In genomic region chr22:39068033-39068785, GRCh38 we compare ENCODE assay signal across 17 cellular contexts. TPM values are rescaled to one million over a fixed set of nuclear protein-coding genes. Genes with fewer than 3 reads are reported as not detected.
DNase-seq lines count a peak whose midpoint lies in the region; ATAC-seq, FAIRE-seq and TF ChIP-seq lines count a peak whose summit lies in the region.
"Had no signal": no experiment of that assay in that cellular context is flagged by ENCODE, and none has a peak within 500 bp of the region (broad histone marks: within the 10 kb centered on the region; RNA-seq: fewer than 3 reads in every experiment).

No MANE protein-coding gene starts in this region.

- H3K4me1 ChIP-seq in BE2C = no peaks in the 10 kb centered on the region
- H3K4me1 ChIP-seq: colonic mucosa, upper lobe of right lung had no signal

- ATAC-seq in HG03095 (IDR thresholded peaks at IDR 0.05; ENCODE audit: unreplicated experiment) (no peak), left colon (no peak)
- ATAC-seq: heart left ventricle, HepG2, upper lobe of right lung had no signal

- H3K9me3 ChIP-seq in BE2C = no peaks in the 10 kb centered on the region
- H3K9me3 ChIP-seq: colonic mucosa, heart left ventricle, Peyer's patch, upper lobe of right lung had no signal

- 0 out of 2 replicates have a peak, but pooled peaks have one; percentile 13 for TF ChIP-seq CTCF in BE2C (IDR thresholded peaks at IDR 0.05; ENCODE audit: low read depth, low read length)
- peak; percentile 2 for TF ChIP-seq CTCF in brain microvascular endothelial cell (IDR thresholded peaks at IDR 0.05; ENCODE audit: low read depth, low read length, missing control alignments)

- H3K36me3 ChIP-seq in BE2C (no peaks in the 10 kb centered on the region), brain microvascular endothelial cell (replicated peaks) (no peaks in the 10 kb centered on the region)
- H3K36me3 ChIP-seq: colonic mucosa, heart left ventricle, Peyer's patch, upper lobe of right lung had no signal

- in situ Hi-C loops in brain microvascular endothelial cell (cut with HindIII; ENCODE audit: low pct_ligation_motif_present, low sequenced_read_pairs) = no loop called here

- no peak overlapping the region for H3K27ac ChIP-seq in brain microvascular endothelial cell
- H3K27ac ChIP-seq: colonic mucosa, heart left ventricle, upper lobe of right lung had no signal

- H3K4me3 ChIP-seq in BE2C (ENCODE audit: low read depth, low read length) (no peak overlapping the region), brain microvascular endothelial cell (ENCODE audit: low read depth, low read length) (no peak overlapping the region)
- H3K4me3 ChIP-seq: colonic mucosa, heart left ventricle, upper lobe of right lung had no signal

- H3K27me3 ChIP-seq in BE2C (no peaks in the 10 kb centered on the region), brain microvascular endothelial cell (replicated peaks) (no peaks in the 10 kb centered on the region)
- H3K27me3 ChIP-seq: colonic mucosa, heart left ventricle, Peyer's patch, upper lobe of right lung had no signal

- intact Hi-C loops in left colon (cut with DNase I, micrococcal nuclease) = no loop called here

- peak; percentile 84 for FAIRE-seq in GM19239 (lab: Jason Lieb, UNC)
- FAIRE-seq: D721Med, HepG2 had no signal

- DNase-seq in BE2C = no peak
- no peak for DNase-seq in GM19239 (ENCODE audit: insufficient read length, low spot score)
- DNase-seq in brain microvascular endothelial cell = no peak
- DNase-seq in left colon = no peak
- DNase-seq in nucleus accumbens (lab: John Stamatoyannopoulos, UW) = no peak
- DNase-seq: activated CD4-positive, CD25-positive, alpha-beta regulatory T cell treated with anti-CD3 and anti-CD28 coated beads, Interleukin-2, amount 50 U/mL, for 72 hours; activated T-cell treated with anti-CD3 and anti-CD28 coated beads, Interleukin-2, amount 50 U/mL, for 24 hours; colonic mucosa; heart left ventricle; NCI-H226; Peyer's patch; retina; stimulated activated CD4-positive, alpha-beta T cell treated with anti-CD3 and anti-CD28 coated beads, Interleukin-2, amount 100 ng/mL, for 24 hours; upper lobe of right lung had no signal

RNA-seq across cellular contexts. Expression of gene APOBEC3G, which starts 8.9 kb away (rescaled TPM):
- 5.2 TPM for polyA plus RNA-seq in BE2C (2012; ENCODE audit: insufficient read depth, insufficient read length, low read depth)
- 1 to 10 TPM; 3.8 to 7.8 TPM for total RNA-seq in left colon

RNA-seq across cellular contexts. Expression of gene APOBEC3F, which starts 27.5 kb away (rescaled TPM):
- polyA plus RNA-seq in BE2C (2012; ENCODE audit: insufficient read depth, insufficient read length, low read depth) = 4.6 TPM
- 1 to 10 TPM; 6.3 to 6.6 TPM for total RNA-seq in left colon

RNA-seq across cellular contexts. Expression of gene APOBEC3H, which starts 28.8 kb away (rescaled TPM):
- not detected for polyA plus RNA-seq in BE2C (2012; ENCODE audit: insufficient read depth, insufficient read length, low read depth)
- not detected for total RNA-seq in left colon
- total RNA-seq: Peyer's patch had no signal

RNA-seq across cellular contexts. Expression of gene APOBEC3D, which starts 47.3 kb away (rescaled TPM):
- polyA plus RNA-seq in BE2C (2012; ENCODE audit: insufficient read depth, insufficient read length, low read depth) = 0.43 TPM
- total RNA-seq in left colon = 1 to 10 TPM; 3.6 to 7.2 TPM

RNA-seq across cellular contexts. Expression of gene APOBEC3C, which starts 54.2 kb away (rescaled TPM):
- 25.9 TPM for polyA plus RNA-seq in BE2C (2012; ENCODE audit: insufficient read depth, insufficient read length, low read depth)
- total RNA-seq in left colon = 10 to 100 TPM; 19.9 to 37.7 TPM
